In the genomic region with DNA sequence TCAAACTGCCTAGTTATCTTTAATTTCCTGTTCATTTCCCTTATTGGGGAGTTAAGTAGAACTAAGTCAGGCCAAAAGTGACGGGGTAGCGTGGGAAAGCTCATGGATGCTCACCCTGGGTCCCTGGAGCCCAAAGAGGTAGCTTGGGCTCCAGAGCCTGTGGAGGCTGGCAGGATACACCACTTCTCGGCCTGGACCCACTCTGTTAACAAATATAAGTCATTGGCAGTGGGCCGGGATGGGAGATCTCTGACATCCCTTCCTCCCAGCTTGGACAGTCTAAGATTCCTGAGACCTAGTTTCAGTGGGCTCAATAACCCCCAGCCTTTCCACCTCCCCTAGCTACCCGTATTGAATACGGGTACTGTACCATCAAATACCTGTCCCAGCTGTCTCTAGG, we compare ENCODE assay signal across 1 cellular context.
TF ChIP-seq lines count a peak whose summit lies in the region.

No MANE protein-coding gene starts in this region.

TF ChIP-seq in HepG2, 621 proteins besides CTCF, POLR2A, EP300 and RAD21 (continued from another document):
- TF ChIP-seq, protein P1, sequence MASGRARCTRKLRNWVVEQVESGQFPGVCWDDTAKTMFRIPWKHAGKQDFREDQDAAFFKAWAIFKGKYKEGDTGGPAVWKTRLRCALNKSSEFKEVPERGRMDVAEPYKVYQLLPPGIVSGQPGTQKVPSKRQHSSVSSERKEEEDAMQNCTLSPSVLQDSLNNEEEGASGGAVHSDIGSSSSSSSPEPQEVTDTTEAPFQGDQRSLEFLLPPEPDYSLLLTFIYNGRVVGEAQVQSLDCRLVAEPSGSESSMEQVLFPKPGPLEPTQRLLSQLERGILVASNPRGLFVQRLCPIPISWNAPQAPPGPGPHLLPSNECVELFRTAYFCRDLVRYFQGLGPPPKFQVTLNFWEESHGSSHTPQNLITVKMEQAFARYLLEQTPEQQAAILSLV (CRISPR knock-in tag; IDR thresholded peaks at IDR 0.05; ENCODE audit: borderline replicate concordance): no peak
- TF ChIP-seq, protein P2, sequence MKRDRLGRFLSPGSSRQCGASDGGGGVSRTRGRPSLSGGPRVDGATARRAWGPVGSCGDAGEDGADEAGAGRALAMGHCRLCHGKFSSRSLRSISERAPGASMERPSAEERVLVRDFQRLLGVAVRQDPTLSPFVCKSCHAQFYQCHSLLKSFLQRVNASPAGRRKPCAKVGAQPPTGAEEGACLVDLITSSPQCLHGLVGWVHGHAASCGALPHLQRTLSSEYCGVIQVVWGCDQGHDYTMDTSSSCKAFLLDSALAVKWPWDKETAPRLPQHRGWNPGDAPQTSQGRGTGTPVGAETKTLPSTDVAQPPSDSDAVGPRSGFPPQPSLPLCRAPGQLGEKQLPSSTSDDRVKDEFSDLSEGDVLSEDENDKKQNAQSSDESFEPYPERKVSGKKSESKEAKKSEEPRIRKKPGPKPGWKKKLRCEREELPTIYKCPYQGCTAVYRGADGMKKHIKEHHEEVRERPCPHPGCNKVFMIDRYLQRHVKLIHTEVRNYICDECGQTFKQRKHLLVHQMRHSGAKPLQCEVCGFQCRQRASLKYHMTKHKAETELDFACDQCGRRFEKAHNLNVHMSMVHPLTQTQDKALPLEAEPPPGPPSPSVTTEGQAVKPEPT (CRISPR knock-in tag; IDR thresholded peaks at IDR 0.05; ENCODE audit: low read depth): no peak
- TF ChIP-seq ZNF790 (CRISPR knock-in tag; IDR thresholded peaks at IDR 0.05; ENCODE audit: borderline replicate concordance) (no peak), ZNF460 (CRISPR knock-in tag; IDR thresholded peaks at IDR 0.05; ENCODE audit: borderline replicate concordance) (no peak), ZNF781 (CRISPR knock-in tag; IDR thresholded peaks at IDR 0.05; ENCODE audit: borderline replicate concordance, not compliant biosample characterization) (no peak)
- TF ChIP-seq, protein P3, sequence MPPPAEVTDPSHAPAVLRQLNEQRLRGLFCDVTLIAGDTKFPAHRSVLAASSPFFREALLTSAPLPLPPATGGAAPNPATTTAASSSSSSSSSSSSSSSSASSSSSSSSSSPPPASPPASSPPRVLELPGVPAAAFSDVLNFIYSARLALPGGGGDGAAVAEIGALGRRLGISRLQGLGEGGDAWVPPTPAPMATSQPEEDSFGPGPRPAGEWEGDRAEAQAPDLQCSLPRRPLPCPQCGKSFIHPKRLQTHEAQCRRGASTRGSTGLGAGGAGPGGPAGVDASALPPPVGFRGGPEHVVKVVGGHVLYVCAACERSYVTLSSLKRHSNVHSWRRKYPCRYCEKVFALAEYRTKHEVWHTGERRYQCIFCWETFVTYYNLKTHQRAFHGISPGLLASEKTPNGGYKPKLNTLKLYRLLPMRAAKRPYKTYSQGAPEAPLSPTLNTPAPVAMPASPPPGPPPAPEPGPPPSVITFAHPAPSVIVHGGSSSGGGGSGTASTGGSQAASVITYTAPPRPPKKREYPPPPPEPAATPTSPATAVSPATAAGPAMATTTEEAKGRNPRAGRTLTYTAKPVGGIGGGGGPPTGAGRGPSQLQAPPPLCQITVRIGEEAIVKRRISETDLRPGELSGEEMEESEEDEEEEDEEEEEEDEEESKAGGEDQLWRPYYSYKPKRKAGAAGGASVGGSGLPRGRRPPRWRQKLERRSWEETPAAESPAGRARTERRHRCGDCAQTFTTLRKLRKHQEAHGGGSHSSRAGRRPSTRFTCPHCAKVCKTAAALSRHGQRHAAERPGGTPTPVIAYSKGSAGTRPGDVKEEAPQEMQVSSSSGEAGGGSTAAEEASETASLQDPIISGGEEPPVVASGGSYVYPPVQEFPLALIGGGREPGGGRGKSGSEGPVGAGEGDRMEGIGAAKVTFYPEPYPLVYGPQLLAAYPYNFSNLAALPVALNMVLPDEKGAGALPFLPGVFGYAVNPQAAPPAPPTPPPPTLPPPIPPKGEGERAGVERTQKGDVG (CRISPR knock-in tag; IDR thresholded peaks at IDR 0.05; ENCODE audit: borderline replicate concordance): no peak
